12 cellular contexts compared by ENCODE assay signal in the genomic region with DNA sequence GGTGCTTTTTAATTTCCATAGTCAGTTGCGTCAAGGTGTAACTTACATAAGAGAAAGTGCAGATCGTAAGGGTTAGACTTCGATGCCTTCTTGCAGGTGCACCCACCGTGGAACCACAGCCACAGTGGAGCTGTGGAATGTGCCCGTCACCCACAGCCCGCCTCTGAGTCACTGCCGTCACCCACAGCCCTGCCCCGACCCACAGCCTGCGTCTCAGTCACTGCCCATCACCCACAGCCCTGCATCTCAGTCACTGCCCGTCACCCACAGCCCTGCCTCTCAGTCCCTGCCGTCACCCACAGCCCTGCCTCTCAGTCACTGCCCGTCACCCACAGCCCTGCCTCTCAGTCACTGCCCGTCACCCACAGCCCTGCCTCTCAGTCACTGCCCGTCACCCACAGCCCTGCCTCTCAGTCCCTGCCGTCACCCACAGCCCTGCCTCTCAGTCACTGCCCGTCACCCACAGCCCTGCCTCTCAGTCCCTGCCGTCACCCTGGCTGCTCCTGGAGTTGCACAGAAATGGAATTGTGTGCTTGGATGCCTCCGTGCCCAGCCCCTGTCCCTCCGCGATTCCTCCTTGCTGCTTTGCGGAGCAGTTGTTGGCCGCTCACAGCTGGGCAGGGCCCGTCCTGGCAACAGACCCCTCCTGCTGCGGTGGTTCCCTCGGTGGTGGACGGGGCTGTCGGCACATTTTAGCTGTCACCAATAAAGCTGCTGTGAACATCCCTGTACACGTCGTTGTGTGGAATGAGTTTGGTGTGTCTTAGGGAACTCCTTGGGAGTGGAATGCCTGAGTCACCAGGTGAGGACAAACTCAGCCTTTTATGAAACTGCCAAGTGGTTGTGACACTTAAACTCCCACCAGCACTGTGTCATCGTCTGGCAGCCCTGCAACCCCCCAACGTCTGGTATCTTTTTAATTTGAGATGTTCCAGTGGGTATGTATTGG.
DNase-seq lines count a peak whose midpoint lies in the region; ATAC-seq and TF ChIP-seq lines count a peak whose summit lies in the region.
"Had no signal": no experiment of that assay in that cellular context is flagged by ENCODE, and none has a peak within 500 bp of the region (broad histone marks: within the 10 kb centered on the region; RNA-seq: fewer than 3 reads in every experiment).

No MANE protein-coding gene starts in this region.

- H3K9me3 Mint-ChIP-seq in effector memory CD8-positive, alpha-beta T cell: no peaks in the 10 kb centered on the region
- H3K9me3 Mint-ChIP-seq: T-cell had no signal

- peaks cover 9% of the 10 kb centered on the region for H3K36me3 Mint-ChIP-seq in effector memory CD8-positive, alpha-beta T cell (ENCODE audit: insufficient read depth)
- H3K36me3 Mint-ChIP-seq: naive thymus-derived CD8-positive, alpha-beta T cell; T-cell had no signal

- DNase-seq in AG08396 (ENCODE audit: low spot score) (peak; percentile 61), MV-4-11 (lab: John Stamatoyannopoulos, UW) (peak; percentile 15), GM20000 (ENCODE audit: low spot score) (no peak)
- peak; percentile 51 to 62 (median 53) for DNase-seq in effector memory CD8-positive, alpha-beta T cell
- DNase-seq: effector memory CD4-positive, alpha-beta T cell; MM.1S had no signal

- H3K27ac Mint-ChIP-seq in effector memory CD8-positive, alpha-beta T cell: peak overlapping the region; percentile 87 to 91
- H3K27ac Mint-ChIP-seq: T-cell had no signal

- no peak overlapping the region for H3K4me3 ChIP-seq in skin epidermis

- TF ChIP-seq CTCF in GM20000 (IDR thresholded peaks at IDR 0.05; ENCODE audit: extremely low read depth, missing control alignments): no peak

- H3K27ac ChIP-seq in skin epidermis: peak overlapping the region in 20 of 21 experiments; percentile 6 to 91 (median 72)

- peak overlapping the region; percentile 13 to 34 for H3K4me3 Mint-ChIP-seq in effector memory CD8-positive, alpha-beta T cell
- H3K4me3 Mint-ChIP-seq: T-cell had no signal

- H3K4me1 Mint-ChIP-seq in effector memory CD8-positive, alpha-beta T cell (ENCODE audit: low read depth in 2 of 2): peaks cover 5 to 16% of the 10 kb centered on the region in 2 donors

- H3K27me3 Mint-ChIP-seq in effector memory CD8-positive, alpha-beta T cell: peaks cover 6 to 12% of the 10 kb centered on the region in 2 donors
- H3K27me3 Mint-ChIP-seq: naive thymus-derived CD8-positive, alpha-beta T cell had no signal

- ATAC-seq in effector memory CD8-positive, alpha-beta T cell (replicated peaks): peak; percentile 84
- no peak; the same call in 2 of the 3 replicates for ATAC-seq in SK-N-SH treated with all-trans-retinoic acid at 6 μM for 48 hours
- no peak for ATAC-seq in HG02588 (IDR thresholded peaks at IDR 0.05; ENCODE audit: unreplicated experiment)
- no peak for ATAC-seq in GM21367 (IDR thresholded peaks at IDR 0.05; ENCODE audit: unreplicated experiment)

TF ChIP-seq in SK-N-SH treated with all-trans-retinoic acid at 6 μM for 48 hours, 23 proteins besides CTCF, POLR2A, EP300 and RAD21:
- TF ChIP-seq ZFP3 (CRISPR knock-in tag; IDR thresholded peaks at IDR 0.05) (no peak), ZNF70 (CRISPR knock-in tag; IDR thresholded peaks at IDR 0.05) (no peak), ISL1 (CRISPR knock-in tag; IDR thresholded peaks at IDR 0.05) (no peak), SNAI2 (CRISPR knock-in tag; IDR thresholded peaks at IDR 0.05) (no peak), OSR1 (CRISPR knock-in tag; IDR thresholded peaks at IDR 0.05) (no peak), GLIS3 (CRISPR knock-in tag; IDR thresholded peaks at IDR 0.05) (no peak), BACH2 (CRISPR knock-in tag; IDR thresholded peaks at IDR 0.05; ENCODE audit: borderline replicate concordance) (no peak), ARNTL (CRISPR knock-in tag; IDR thresholded peaks at IDR 0.05; ENCODE audit: borderline replicate concordance, low read depth) (no peak), TOX (CRISPR knock-in tag; IDR thresholded peaks at IDR 0.05; ENCODE audit: borderline replicate concordance) (no peak), TCF4 (CRISPR knock-in tag; IDR thresholded peaks at IDR 0.05; ENCODE audit: borderline replicate concordance) (no peak), CSDC2 (CRISPR knock-in tag; IDR thresholded peaks at IDR 0.05) (no peak)
TF ChIP-seq in SK-N-SH treated with all-trans-retinoic acid at 6 μM for 48 hours: peak in this region for 0.
